Comparison of ENCODE assay signal across 8 cellular contexts in genomic region chr1:204151562-204152309, GRCh38. TPM values are rescaled to one million over a fixed set of nuclear protein-coding genes. Genes with fewer than 3 reads are reported as not detected.
DNase-seq lines count a peak whose midpoint lies in the region; ATAC-seq and TF ChIP-seq lines count a peak whose summit lies in the region.

A gene with protein sequence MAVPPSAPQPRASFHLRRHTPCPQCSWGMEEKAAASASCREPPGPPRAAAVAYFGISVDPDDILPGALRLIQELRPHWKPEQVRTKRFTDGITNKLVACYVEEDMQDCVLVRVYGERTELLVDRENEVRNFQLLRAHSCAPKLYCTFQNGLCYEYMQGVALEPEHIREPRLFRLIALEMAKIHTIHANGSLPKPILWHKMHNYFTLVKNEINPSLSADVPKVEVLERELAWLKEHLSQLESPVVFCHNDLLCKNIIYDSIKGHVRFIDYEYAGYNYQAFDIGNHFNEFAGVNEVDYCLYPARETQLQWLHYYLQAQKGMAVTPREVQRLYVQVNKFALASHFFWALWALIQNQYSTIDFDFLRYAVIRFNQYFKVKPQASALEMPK (minus strand): TSS chr1:204152044. CDS start chr1:204151852, 192 bp downstream.

- CTCF ChIA-PET in CD8-positive, alpha-beta T cell (lab: Charles Lee): interaction anchor here (1.4 to 4.6 kb wide), 4 partner anchors 11 to 247 kb away, joined by 3 to 22 read pairs (median 8); no protein-coding TSS in a partner anchor

- no peak for TF ChIP-seq CTCF in CD8-positive, alpha-beta T cell (IDR thresholded peaks at IDR 0.05)
- no peak for TF ChIP-seq CTCF in WERI-Rb-1 (IDR thresholded peaks at IDR 0.05; ENCODE audit: low read depth, low read length)

- H3K9me3 ChIP-seq in CD8-positive, alpha-beta T cell (ENCODE audit: low read length): no peaks in the 10 kb centered on the region
- H3K9me3 ChIP-seq in WERI-Rb-1 (ENCODE audit: severe bottlenecking): no peaks in the 10 kb centered on the region

- H3K27ac ChIP-seq in CD8-positive, alpha-beta T cell (ENCODE audit: low read depth, low read length): peak within 1 kb of the TSS; percentile 44
- H3K27ac ChIP-seq in WERI-Rb-1: peak within 1 kb of the TSS; percentile 57

- peaks cover 13% of the 10 kb centered on the region for H3K4me1 ChIP-seq in CD8-positive, alpha-beta T cell (ENCODE audit: insufficient read depth, low read length)

- H3K27me3 Mint-ChIP-seq in CD8-positive, alpha-beta T cell (ENCODE audit: low read depth): no peaks in the 10 kb centered on the region

- POLR2A ChIA-PET in CD8-positive, alpha-beta T cell (lab: Charles Lee): interaction anchor here (1.3 kb wide), 1 partner anchor 16 kb away, joined by 3 read pairs; no protein-coding TSS in a partner anchor

- H3K9me3 Mint-ChIP-seq in CD8-positive, alpha-beta T cell: no peaks in the 10 kb centered on the region

- peak; percentile 88 for ATAC-seq in CD8-positive, alpha-beta T cell

- no peaks in the 10 kb centered on the region for H3K36me3 Mint-ChIP-seq in CD8-positive, alpha-beta T cell

- peak within 1 kb of the TSS; percentile 77 for H3K27ac Mint-ChIP-seq in CD8-positive, alpha-beta T cell

- H3K27me3 ChIP-seq in CD8-positive, alpha-beta T cell (ENCODE audit: insufficient read depth, low read length): no peaks in the 10 kb centered on the region
- no peaks in the 10 kb centered on the region for H3K27me3 ChIP-seq in WERI-Rb-1 (ENCODE audit: insufficient read depth, low read depth, severe bottlenecking)

- peak within 1 kb of the TSS; percentile 70 for H3K4me3 ChIP-seq in CD8-positive, alpha-beta T cell (ENCODE audit: low read depth, low read length)
- peak within 1 kb of the TSS; percentile 72 for H3K4me3 ChIP-seq in WERI-Rb-1 (ENCODE audit: low read depth, low read length)

- intact Hi-C loops in CD8-positive, alpha-beta T cell (cut with DNase I, micrococcal nuclease): loop anchor here in 1 of 2 experiments (1.0 to 5.0 kb wide), 3 partner anchors 260 to 346 kb away; partner anchors contain the start of genes PPP1R15B and SNRPE

- peaks cover 9% of the 10 kb centered on the region for H3K4me1 Mint-ChIP-seq in CD8-positive, alpha-beta T cell (ENCODE audit: low read depth)

- peak within 1 kb of the TSS; percentile 75 for H3K4me3 Mint-ChIP-seq in CD8-positive, alpha-beta T cell

- peak; percentile 26 to 74 (median 54) for DNase-seq in CD8-positive, alpha-beta T cell
- peak; percentile 61 for DNase-seq in M059J (ENCODE audit: low read depth)
- DNase-seq in WERI-Rb-1: peak; percentile 97
- peak; percentile 56 for DNase-seq in central memory CD4-positive, alpha-beta T cell
- peak; percentile 16 for DNase-seq in kidney glomerular epithelial cell (lab: John Stamatoyannopoulos, UW)
- DNase-seq in stimulated activated CD4-positive, alpha-beta T cell treated with anti-CD3 and anti-CD28 coated beads, Interleukin-1b, Interleukin-23, amount 100 ng/mL, for 24 hours (ENCODE audit: low read depth in 4 of 4, low spot score in 1 of 4): peak; percentile 5 to 28 (median 22)
- DNase-seq in inferior parietal cortex (ENCODE audit: extremely low spot score): no peak
- no peak for DNase-seq in Kasumi-1 (lab: John Stamatoyannopoulos, UW)

- no peaks in the 10 kb centered on the region for H3K36me3 ChIP-seq in CD8-positive, alpha-beta T cell (ENCODE audit: insufficient read depth, low read length)
- H3K36me3 ChIP-seq in WERI-Rb-1: peaks cover 7% of the 10 kb centered on the region

RNA-seq across cellular contexts. Expression of the gene that starts here (rescaled TPM):
- 10 to 100 TPM; 13.4 to 17.0 TPM for total RNA-seq in CD8-positive, alpha-beta T cell
- total RNA-seq in M059J (2014; rRNA removed; shearing (Covaris generic)): 33.9 and 36.4 TPM in 2 replicates

Comparison
In these comparisons a context has a peak if more than half of its experiments do, and no peak if none do; other contexts are left out.
1. DNase-seq: peak in CD8-positive, alpha-beta T cell (7 of 7), M059J (single experiment), WERI-Rb-1 (single experiment), central memory CD4-positive, alpha-beta T cell (single experiment), kidney glomerular epithelial cell (single experiment) and stimulated activated CD4-positive, alpha-beta T cell treated with anti-CD3 and anti-CD28 coated beads, Interleukin-1b, Interleukin-23, amount 100 ng/mL, for 24 hours (4 of 4); none in inferior parietal cortex (single experiment) and Kasumi-1 (0 of 2).